ENCODE assay signal across 18 cellular contexts in the genomic region with DNA sequence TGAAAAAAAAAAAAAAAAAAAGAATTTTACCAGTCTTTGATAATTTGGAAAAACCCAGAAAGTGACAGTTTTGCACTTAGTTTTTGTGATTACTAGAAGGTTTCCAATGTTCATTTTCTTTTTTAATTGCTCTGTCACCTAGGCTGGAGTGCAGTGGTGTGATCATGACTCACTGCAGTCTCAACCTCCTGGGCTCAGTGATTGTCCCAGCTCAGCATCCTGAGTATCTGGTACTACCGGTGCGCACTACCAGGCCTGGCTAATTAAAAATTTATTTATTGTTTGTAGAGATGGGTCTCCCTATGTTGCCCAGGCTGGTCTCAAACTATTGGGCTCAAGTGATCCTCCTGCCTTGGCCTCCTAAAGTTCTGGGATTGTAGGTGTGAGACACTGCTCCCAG.
"Had no signal": no experiment of that assay in that cellular context is flagged by ENCODE, and none has a peak within 500 bp of the region (broad histone marks: within the 10 kb centered on the region; RNA-seq: fewer than 3 reads in every experiment).

No MANE protein-coding gene starts in this region.

- H3K27ac Mint-ChIP-seq: stimulated activated naive CD8-positive, alpha-beta T cell treated with anti-CD3 and anti-CD28 coated beads, Interleukin-15, Interleukin-2, amounts not matched to agents 100 ng/mL and 50 ng/mL, for 24 hours; type B pancreatic cell had no signal

- H3K27me3 ChIP-seq: colonic mucosa, esophagus squamous epithelium had no signal

- H3K4me3 Mint-ChIP-seq: activated naive CD4-positive, alpha-beta T cell treated with anti-CD3 and anti-CD28 coated beads, Interleukin-2, amount 50 U/mL, for 24 hours; stimulated activated naive CD8-positive, alpha-beta T cell treated with anti-CD3 and anti-CD28 coated beads, Interleukin-15, Interleukin-2, amounts not matched to agents 100 ng/mL and 50 ng/mL, for 24 hours; type B pancreatic cell had no signal

- H3K9me3 ChIP-seq: colonic mucosa, esophagus squamous epithelium, left ventricle myocardium inferior, SK-N-SH had no signal

- FAIRE-seq: endometrium, kidney had no signal

- H3K4me3 ChIP-seq: colonic mucosa, esophagus squamous epithelium, left ventricle myocardium inferior had no signal

- H3K36me3 Mint-ChIP-seq: activated naive CD4-positive, alpha-beta T cell treated with anti-CD3 and anti-CD28 coated beads, Interleukin-2, amount 50 U/mL, for 24 hours had no signal

- H3K27ac ChIP-seq: colonic mucosa, esophagus squamous epithelium, left ventricle myocardium inferior had no signal

- H3K9me3 Mint-ChIP-seq: activated naive CD4-positive, alpha-beta T cell treated with anti-CD3 and anti-CD28 coated beads, Interleukin-2, amount 50 U/mL, for 24 hours; naive thymus-derived CD8-positive, alpha-beta T cell; stimulated activated naive CD8-positive, alpha-beta T cell treated with anti-CD3 and anti-CD28 coated beads, Interleukin-15, Interleukin-2, amounts not matched to agents 100 ng/mL and 50 ng/mL, for 24 hours; type B pancreatic cell had no signal

- ATAC-seq: naive thymus-derived CD8-positive, alpha-beta T cell had no signal

- DNase-seq: activated CD4-positive, CD25-positive, alpha-beta regulatory T cell treated with anti-CD3 and anti-CD28 coated beads, Interleukin-2, amount 50 U/mL, for 72 hours; amniotic stem cell; central memory CD4-positive, alpha-beta T cell; colonic mucosa; esophagus squamous epithelium; hippocampal formation; kidney; left ventricle myocardium inferior; naive thymus-derived CD8-positive, alpha-beta T cell; nucleus accumbens; posterior cingulate gyrus; SK-N-SH; T-helper 1 cell; T1000 had no signal

- H3K27me3 Mint-ChIP-seq: activated naive CD4-positive, alpha-beta T cell treated with anti-CD3 and anti-CD28 coated beads, Interleukin-2, amount 50 U/mL, for 24 hours; stimulated activated naive CD8-positive, alpha-beta T cell treated with anti-CD3 and anti-CD28 coated beads, Interleukin-15, Interleukin-2, amounts not matched to agents 100 ng/mL and 50 ng/mL, for 24 hours; type B pancreatic cell had no signal

- H3K36me3 ChIP-seq: colonic mucosa, esophagus squamous epithelium, left ventricle myocardium inferior had no signal
